ENCODE assay signal across 1 cellular context in genomic region chr17:38657824-38658740, GRCh38.
TF ChIP-seq lines count a peak whose summit lies in the region.

No MANE protein-coding gene starts in this region.

TF ChIP-seq in HEK293, 187 proteins besides CTCF, POLR2A, EP300 and RAD21 (continued from another document):
- TF ChIP-seq ZNF518A (tag by site-specific recombination; conservative IDR thresholded peaks at IDR 0.05; ENCODE audit: low read depth) = no peak
- peak; percentile 41; the same call in 1 of the 2 replicates for TF ChIP-seq ZBTB6 (tag by site-specific recombination; IDR thresholded peaks at IDR 0.05)
- no peak for TF ChIP-seq ZNF350 (tag by site-specific recombination; IDR thresholded peaks at IDR 0.05)
- no peak for TF ChIP-seq ZNF654 (tag by site-specific recombination; IDR thresholded peaks at IDR 0.05; ENCODE audit: low read depth)
- 0 out of 2 replicates have a peak, but pooled peaks have one; percentile 3 for TF ChIP-seq ZIC2 (tag by site-specific recombination; IDR thresholded peaks at IDR 0.05)
- no peak for TF ChIP-seq ZNF707 (tag by site-specific recombination; IDR thresholded peaks at IDR 0.05)
